Comparison of ENCODE assay signal across 21 cellular contexts in genomic region chr3:9499455-9500107, GRCh38. TPM values are rescaled to one million over a fixed set of nuclear protein-coding genes. Genes with fewer than 3 reads are reported as not detected.
A peak's percentile ranks its signal among the peaks of the same experiment; 100 is the strongest.
DNase-seq lines count a peak whose midpoint lies in the region; ATAC-seq and TF ChIP-seq lines count a peak whose summit lies in the region.
"Had no signal": no experiment of that assay in that cellular context is flagged by ENCODE, and none has a peak within 500 bp of the region (broad histone marks: within the 10 kb centered on the region; RNA-seq: fewer than 3 reads in every experiment).

No MANE protein-coding gene starts in this region.

- H3K4ac ChIP-seq in mesenchymal stem cell (ENCODE audit: low read depth in 1 of 2, low read length in 2 of 2): no peak overlapping the region

- peak overlapping the region; percentile 73 for H2AFZ ChIP-seq in mesenchymal stem cell (ENCODE audit: low read depth, low read length)

- H3K4me3 ChIP-seq in HUES64 (ENCODE audit: low read length): peak overlapping the region; percentile 70
- H3K4me3 ChIP-seq in ectodermal cell (ENCODE audit: insufficient read depth, low read depth, low read length): peak overlapping the region; percentile 42
- H3K4me3 ChIP-seq in mesenchymal stem cell (ENCODE audit: insufficient read depth in 1 of 2, low read depth in 1 of 2, low read length in 2 of 2): peak overlapping the region; percentile 20 to 67
- peak overlapping the region; percentile 31 to 40 for H3K4me3 ChIP-seq in stomach smooth muscle (ENCODE audit: low read length in 2 of 2)
- H3K4me3 ChIP-seq: tibial artery had no signal

- H3K9me3 ChIP-seq in HUES64 (ENCODE audit: insufficient read depth, low read depth, low read length): no peaks in the 10 kb centered on the region
- no peaks in the 10 kb centered on the region for H3K9me3 ChIP-seq in ectodermal cell (ENCODE audit: control insufficient read depth, low read length)
- no peaks in the 10 kb centered on the region for H3K9me3 ChIP-seq in mesenchymal stem cell (ENCODE audit: control insufficient read depth, low read length)
- no peaks in the 10 kb centered on the region for H3K9me3 ChIP-seq in stomach smooth muscle (ENCODE audit: control insufficient read depth in 2 of 2, low read length in 2 of 2)
- H3K9me3 ChIP-seq: tibial artery had no signal

- no peak overlapping the region for H2BK120ac ChIP-seq in mesenchymal stem cell (ENCODE audit: low read depth, low read length)

- H2BK5ac ChIP-seq in mesenchymal stem cell (ENCODE audit: low read depth, low read length, poor library complexity, severe bottlenecking): no peak overlapping the region

- H3K18ac ChIP-seq in mesenchymal stem cell (ENCODE audit: low read depth in 1 of 2, low read length in 2 of 2): no peak overlapping the region

- no peak for DNase-seq in mesenchymal stem cell
- DNase-seq in activated CD4-positive, CD25-positive, alpha-beta regulatory T cell (lab: John Stamatoyannopoulos, UW): no peak
- no peak for DNase-seq in erythroblast (lab: John Stamatoyannopoulos, UW)
- DNase-seq: activated CD4-positive, alpha-beta memory T cell treated with anti-CD3 and anti-CD28 coated beads for 36 hours; activated T-cell treated with anti-CD3 and anti-CD28 coated beads, Interleukin-2, amount 50 U/mL, for 72 hours; central memory CD4-positive, alpha-beta T cell; DMS79; foreskin keratinocyte; HFFc6; islet precursor cell; midbrain; NCI-H2029 treated with DMSO at 0.1 percent for 48 hours; NCI-H526; stimulated activated CD4-positive, alpha-beta T cell treated with anti-CD3 and anti-CD28 coated beads, Interleukin-4, amount 100 ng/mL, for 4 hours had no signal

- H3K27ac ChIP-seq in HUES64 (ENCODE audit: low read depth, low read length): no peak overlapping the region
- no peak overlapping the region for H3K27ac ChIP-seq in ectodermal cell (ENCODE audit: insufficient read depth, low read depth, low read length, poor library complexity, severe bottlenecking)
- no peak overlapping the region for H3K27ac ChIP-seq in mesenchymal stem cell (ENCODE audit: low read length, poor library complexity, severe bottlenecking)
- H3K27ac ChIP-seq in stomach smooth muscle (ENCODE audit: low read length): no peak overlapping the region
- H3K27ac ChIP-seq: C4-2B, foreskin keratinocyte, tibial artery had no signal

- peaks cover 5% of the 10 kb centered on the region; the same call in 1 of the 2 replicates for H3K4me1 ChIP-seq in HUES64 (ENCODE audit: insufficient read depth, low read length)
- H3K4me1 ChIP-seq in ectodermal cell (ENCODE audit: control insufficient read depth, insufficient read depth, low read length): peaks cover 5% of the 10 kb centered on the region
- peaks cover 20% of the 10 kb centered on the region for H3K4me1 ChIP-seq in mesenchymal stem cell (ENCODE audit: control insufficient read depth, insufficient read depth, low read depth, low read length)
- peaks cover 12% of the 10 kb centered on the region for H3K4me1 ChIP-seq in stomach smooth muscle (ENCODE audit: control insufficient read depth, insufficient read depth, low read length)

- H3K14ac ChIP-seq in mesenchymal stem cell (ENCODE audit: low read length in 2 of 2): no peak overlapping the region

- H3K27me3 ChIP-seq in HUES64 (ENCODE audit: insufficient read depth, low read length): peaks cover 35% of the 10 kb centered on the region
- H3K27me3 ChIP-seq in ectodermal cell (ENCODE audit: control insufficient read depth, insufficient read depth, low read length, poor library complexity, severe bottlenecking): peaks cover 20% of the 10 kb centered on the region
- peaks cover 22 to 32% of the 10 kb centered on the region in 2 experiments for H3K27me3 ChIP-seq in mesenchymal stem cell (ENCODE audit: control insufficient read depth in 1 of 2, insufficient read depth in 1 of 2, low read length in 2 of 2)
- peaks cover 25 to 28% of the 10 kb centered on the region in 2 donors for H3K27me3 ChIP-seq in stomach smooth muscle (ENCODE audit: control insufficient read depth in 1 of 2, insufficient read depth in 2 of 2, low read length in 2 of 2)

- H3K36me3 ChIP-seq in HUES64 (ENCODE audit: insufficient read depth, low read length) (no peaks in the 10 kb centered on the region), ectodermal cell (ENCODE audit: control insufficient read depth, insufficient read depth, low read length) (no peaks in the 10 kb centered on the region), mesenchymal stem cell (ENCODE audit: control insufficient read depth in 1 of 2, insufficient read depth in 2 of 2, low read depth in 1 of 2, low read length in 2 of 2) (no peaks in the 10 kb centered on the region), stomach smooth muscle (ENCODE audit: control insufficient read depth in 2 of 2, insufficient read depth in 2 of 2, low read length in 2 of 2) (no peaks in the 10 kb centered on the region)

- H4K91ac ChIP-seq in mesenchymal stem cell (ENCODE audit: low read length): no peak overlapping the region

- no peak overlapping the region for H2BK15ac ChIP-seq in mesenchymal stem cell (ENCODE audit: low read depth, poor library complexity, severe bottlenecking)

- H3K23ac ChIP-seq in mesenchymal stem cell (ENCODE audit: low read length in 2 of 2): no peak overlapping the region

- no peak overlapping the region for H4K8ac ChIP-seq in mesenchymal stem cell (ENCODE audit: low read length)

- H3K9ac ChIP-seq in HUES64 (ENCODE audit: low read depth, low read length): peak overlapping the region; percentile 28
- peak overlapping the region; percentile 37 for H3K9ac ChIP-seq in mesenchymal stem cell (ENCODE audit: low read length)
- H3K9ac ChIP-seq in stomach smooth muscle (ENCODE audit: low read length in 2 of 2): no peak overlapping the region

- ATAC-seq in HG03571 (IDR thresholded peaks at IDR 0.05; ENCODE audit: unreplicated experiment): no peak

- WGBS in HUES64: 38% methylated on average over 19 of the region's 19 CpGs
- 37 to 39% methylated on average over 19 of the region's 19 CpGs for WGBS in ectodermal cell, 2 experiments
- WGBS in mesenchymal stem cell: 38% methylated on average over 19 of the region's 19 CpGs

- H3K4me2 ChIP-seq in mesenchymal stem cell (ENCODE audit: low read length, poor library complexity, severe bottlenecking): peak overlapping the region; percentile 3

- H2AK5ac ChIP-seq in mesenchymal stem cell (ENCODE audit: low read length, severe bottlenecking): no peak overlapping the region

- H2BK12ac ChIP-seq in mesenchymal stem cell (ENCODE audit: low read length in 2 of 2): no peak overlapping the region

- no peaks in the 10 kb centered on the region for H3K79me1 ChIP-seq in mesenchymal stem cell (replicated peaks; ENCODE audit: low read length, poor library complexity, severe bottlenecking)

- TF ChIP-seq POLR2A in erythroblast (IDR thresholded peaks at IDR 0.05; ENCODE audit: low read length): no peak

RNA-seq across cellular contexts. Expression of gene LHFPL4, which starts 54.0 kb away (rescaled TPM):
- 4.3 TPM for polyA plus RNA-seq in HUES64 (2013, experiment 1 of 2)
- polyA plus RNA-seq in HUES64 (2013, experiment 2 of 2): 4.5 TPM
- 4.5 TPM for polyA plus RNA-seq in ectodermal cell (2013, experiment 1 of 4)
- 4.7 TPM for polyA plus RNA-seq in ectodermal cell (2013, experiment 2 of 4)
- 4.3 TPM for polyA plus RNA-seq in ectodermal cell (2013, experiment 3 of 4)
- 3.6 TPM for polyA plus RNA-seq in ectodermal cell (2013, experiment 4 of 4)
- not detected for polyA plus RNA-seq in mesenchymal stem cell (2013, experiment 1 of 2)
- 0.01 TPM for polyA plus RNA-seq in mesenchymal stem cell (2013, experiment 2 of 2)
- polyA plus RNA-seq: foreskin keratinocyte, IgD-negative memory B cell had no signal

Comparison
In these comparisons a context has a peak if more than half of its experiments do, and no peak if none do; other contexts are left out.
1. H3K9ac ChIP-seq: peak in HUES64 (single experiment) and mesenchymal stem cell (single experiment); none in stomach smooth muscle (0 of 2).
2. Peak in every context shown above with its lines, with median percentiles within 50 percentile points of each other: H3K4me3 ChIP-seq.